Comparison of ENCODE assay signal across 24 cellular contexts in genomic region chr2:120431386-120432292, GRCh38.
"Had no signal": no experiment of that assay in that cellular context is flagged by ENCODE, and none has a peak within 500 bp of the region (broad histone marks: within the 10 kb centered on the region; RNA-seq: fewer than 3 reads in every experiment).

No MANE protein-coding gene starts in this region.

- H3K4me1 ChIP-seq: gastrocnemius medialis, parathyroid adenoma, psoas muscle, tibial artery had no signal

- H3K27me3 ChIP-seq: hepatocyte, suprapubic skin had no signal

- H3K27ac Mint-ChIP-seq: activated naive CD4-positive, alpha-beta T cell treated with anti-CD3 and anti-CD28 coated beads, Interleukin-2, amount 50 U/mL, for 24 hours; activated naive CD8-positive, alpha-beta T cell treated with anti-CD3 and anti-CD28 coated beads, Interleukin-2, amount 50 U/mL, for 24 hours; activated T-helper 2 cell treated with anti-CD3 and anti-CD28 coated beads, Interferon-gamma antibody, Interleukin-2, Interleukin-4, amounts not matched to agents 10 μg/mL and 5 μg/mL and 100 μg/mL, durations not matched to agents 14 hours and 24 hours and 36 hours; naive thymus-derived CD4-positive, alpha-beta T cell had no signal

- DNase-seq: activated CD4-positive, alpha-beta T cell treated with anti-CD3 and anti-CD28 coated beads for 48 hours; activated CD4-positive, alpha-beta T cell treated with anti-CD3 and anti-CD28 coated beads, Interleukin-2, amount 50 U/mL, for 48 hours; activated naive CD8-positive, alpha-beta T cell treated with anti-CD3 and anti-CD28 coated beads, Interleukin-2, amount 50 U/mL, for 24 hours; central memory CD4-positive, alpha-beta T cell; dermis blood vessel endothelial cell; effector memory CD4-positive, alpha-beta T cell; erythroblast; gastrocnemius medialis; glutamatergic neuron; left cardiac atrium; mammary epithelial cell; midbrain; naive thymus-derived CD4-positive, alpha-beta T cell; psoas muscle; stimulated activated CD4-positive, alpha-beta T cell treated with anti-CD3 and anti-CD28 coated beads, Interleukin-15, amount 100 ng/mL, for 24 hours; stimulated activated CD4-positive, alpha-beta T cell treated with anti-CD3 and anti-CD28 coated beads, Interleukin-2, amount 100 ng/mL, for 24 hours; stimulated activated naive CD4-positive, alpha-beta T cell; tibial artery had no signal

- H3K4me1 Mint-ChIP-seq: activated naive CD4-positive, alpha-beta T cell treated with anti-CD3 and anti-CD28 coated beads, Interleukin-2, amount 50 U/mL, for 24 hours; activated naive CD8-positive, alpha-beta T cell treated with anti-CD3 and anti-CD28 coated beads, Interleukin-2, amount 50 U/mL, for 24 hours had no signal

- H3K9me3 ChIP-seq: gastrocnemius medialis, psoas muscle, suprapubic skin, tibial artery had no signal

- H3K9me3 Mint-ChIP-seq: activated naive CD4-positive, alpha-beta T cell treated with anti-CD3 and anti-CD28 coated beads, Interleukin-2, amount 50 U/mL, for 24 hours; activated naive CD8-positive, alpha-beta T cell treated with anti-CD3 and anti-CD28 coated beads, Interleukin-2, amount 50 U/mL, for 24 hours; activated T-helper 2 cell treated with anti-CD3 and anti-CD28 coated beads, Interferon-gamma antibody, Interleukin-2, Interleukin-4, amounts not matched to agents 10 μg/mL and 5 μg/mL and 100 μg/mL, durations not matched to agents 14 hours and 24 hours and 36 hours; naive thymus-derived CD4-positive, alpha-beta T cell had no signal

- H3K36me3 ChIP-seq: gastrocnemius medialis, suprapubic skin, tibial artery had no signal

- H3K27ac ChIP-seq: gastrocnemius medialis, hepatocyte, parathyroid adenoma, psoas muscle, suprapubic skin, tibial artery had no signal

- ATAC-seq: activated naive CD8-positive, alpha-beta T cell treated with anti-CD3 and anti-CD28 coated beads, Interleukin-2, amount 50 U/mL, for 24 hours; gastrocnemius medialis; left cardiac atrium; naive thymus-derived CD4-positive, alpha-beta T cell; psoas muscle had no signal

- H3K4me3 Mint-ChIP-seq: activated naive CD4-positive, alpha-beta T cell treated with anti-CD3 and anti-CD28 coated beads, Interleukin-2, amount 50 U/mL, for 24 hours; activated naive CD8-positive, alpha-beta T cell treated with anti-CD3 and anti-CD28 coated beads, Interleukin-2, amount 50 U/mL, for 24 hours; naive thymus-derived CD4-positive, alpha-beta T cell had no signal

- H3K36me3 Mint-ChIP-seq: activated naive CD4-positive, alpha-beta T cell treated with anti-CD3 and anti-CD28 coated beads, Interleukin-2, amount 50 U/mL, for 24 hours; naive thymus-derived CD4-positive, alpha-beta T cell had no signal

- H3K4me3 ChIP-seq: gastrocnemius medialis, hepatocyte, psoas muscle, smooth muscle cell, suprapubic skin, tibial artery had no signal
